In the genomic region with DNA sequence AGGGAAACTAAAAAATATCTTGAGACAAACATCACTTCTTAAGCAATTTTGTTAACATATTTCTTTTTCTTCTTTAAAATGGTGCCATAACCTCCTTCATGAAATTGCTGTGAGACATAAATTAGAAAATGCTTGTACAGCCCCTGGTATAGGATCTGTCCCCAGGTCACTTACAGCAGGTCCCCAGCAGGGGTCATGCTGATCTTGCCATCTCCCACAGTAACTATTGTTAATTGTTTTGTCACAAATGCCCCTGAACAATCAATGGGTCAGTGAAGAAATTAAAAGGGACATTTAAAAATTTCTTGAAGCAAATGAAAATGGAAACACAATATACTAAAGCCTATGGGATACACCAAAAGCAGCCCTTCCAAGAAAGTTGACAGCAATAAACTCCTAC, we compare ENCODE assay signal across 10 cellular contexts.
DNase-seq lines count a peak whose midpoint lies in the region; ATAC-seq, FAIRE-seq and TF ChIP-seq lines count a peak whose summit lies in the region.
"Had no signal": no experiment of that assay in that cellular context is flagged by ENCODE, and none has a peak within 500 bp of the region (broad histone marks: within the 10 kb centered on the region; RNA-seq: fewer than 3 reads in every experiment).

No MANE protein-coding gene starts in this region.

- H3K36me3 ChIP-seq in K562 (ENCODE audit: control insufficient read depth, insufficient read depth, low read length) (no peaks in the 10 kb centered on the region), neural progenitor cell (no peaks in the 10 kb centered on the region)

- ATAC-seq in K562 (peak; percentile 83), HG03520 (IDR thresholded peaks at IDR 0.05; ENCODE audit: unreplicated experiment) (no peak), HG03045 (IDR thresholded peaks at IDR 0.05; ENCODE audit: unreplicated experiment) (no peak)

- H3K4me2 ChIP-seq in K562 (ENCODE audit: insufficient read depth, low read length) (no peak overlapping the region), neural progenitor cell (no peak overlapping the region)

- H3K4me1 ChIP-seq in K562 (replicated peaks in 1 of 2; ENCODE audit: control insufficient read depth in 2 of 2, insufficient read depth in 2 of 2, low read length in 2 of 2) = no peaks in the 10 kb centered on the region
- no peaks in the 10 kb centered on the region for H3K4me1 ChIP-seq in neural progenitor cell

- FAIRE-seq in K562 (lab: Jason Lieb, UNC) = no peak

- H3K79me2 ChIP-seq in K562 (ENCODE audit: control insufficient read depth, insufficient read depth, low read length) = no peaks in the 10 kb centered on the region
- no peaks in the 10 kb centered on the region for H3K79me2 ChIP-seq in neural progenitor cell (ENCODE audit: low read depth)

- DNase-seq in DMS53 (lab: John Stamatoyannopoulos, UW) (peak; percentile 41), DMS53 treated with DMSO at 0.1 percent for 48 hours (lab: John Stamatoyannopoulos, UW; ENCODE audit: unreplicated experiment) (no peak), HL-60 (ENCODE audit: low read depth in 1 of 2, low spot score in 1 of 2) (peak in 1 of 2 experiments; percentile 21), K562 (ENCODE audit: extremely low read depth in 1 of 4, low spot score in 3 of 4) (peak; percentile 28 to 53 (median 35)), neural progenitor cell (ENCODE audit: low spot score) (peak; percentile 37), kidney glomerular epithelial cell (lab: John Stamatoyannopoulos, UW) (no peak)
- DNase-seq: 8988T; activated CD4-positive, alpha-beta T cell treated with anti-CD3 and anti-CD28 coated beads for 1 hour had no signal

- H3K9me1 ChIP-seq in K562 (ENCODE audit: control insufficient read depth, insufficient read depth, low read length) = no peaks in the 10 kb centered on the region

- no peak for TF ChIP-seq RAD21 in K562 (CRISPR knock-in tag; conservative IDR thresholded peaks at IDR 0.05 in 1 of 2, IDR thresholded peaks at IDR 0.05 in 1 of 2)

- H3K27me3 ChIP-seq in HL-60 (ENCODE audit: insufficient read depth, poor library complexity, severe bottlenecking) (no peaks in the 10 kb centered on the region), K562 (ENCODE audit: control insufficient read depth in 2 of 2, insufficient read depth in 2 of 2, low read length in 2 of 2) (no peaks in the 10 kb centered on the region), neural progenitor cell (no peaks in the 10 kb centered on the region)

- no peak for TF ChIP-seq EP300 in K562 (IDR thresholded peaks at IDR 0.05; ENCODE audit: low read length)

- H3K27me3 Mint-ChIP-seq in neural progenitor cell (ENCODE audit: insufficient read depth, low read depth) = no peaks in the 10 kb centered on the region

- H3K4me3 ChIP-seq in HL-60 (replicated peaks; ENCODE audit: insufficient read depth, low read length) (no peak overlapping the region), K562 (no peak overlapping the region), neural progenitor cell (no peak overlapping the region)

- H3K27ac ChIP-seq in HL-60 (replicated peaks) (no peak overlapping the region), K562 (ENCODE audit: extremely low read depth, low read depth, low read length) (no peak overlapping the region), neural progenitor cell (no peak overlapping the region)

- no peak overlapping the region for H3K27ac Mint-ChIP-seq in neural progenitor cell

- intact Hi-C loops in K562 (cut with micrococcal nuclease) = loop anchor here (10.0 kb wide), 1 partner anchor 252 kb away; no protein-coding TSS in a partner anchor

- BruUV-seq in K562 (replicated peaks; lab: Mats Ljungman, UMichigan) = no TSS peak

- CTCF ChIA-PET in K562 (lab: Yijun Ruan, JAX; ENCODE audit: low intra/inter-chr PET ratio) = no interaction called here

- H2AFZ ChIP-seq in K562 (ENCODE audit: low read depth, low read length) (no peak overlapping the region), neural progenitor cell (replicated peaks) (no peak overlapping the region)

- peaks cover 2% of the 10 kb centered on the region for H3K4me1 Mint-ChIP-seq in neural progenitor cell

- no peak overlapping the region for H3K4me3 Mint-ChIP-seq in neural progenitor cell

- H4K20me1 ChIP-seq in K562 (replicated peaks; ENCODE audit: control insufficient read depth, insufficient read depth, low read length) = no peaks in the 10 kb centered on the region
- no peaks in the 10 kb centered on the region for H4K20me1 ChIP-seq in neural progenitor cell (ENCODE audit: low read depth)

- H3K9me3 ChIP-seq in K562 (replicated peaks; ENCODE audit: control insufficient read depth, insufficient read depth, low read depth, low read length) (peaks cover 5% of the 10 kb centered on the region), neural progenitor cell (ENCODE audit: low read depth) (peaks cover 6% of the 10 kb centered on the region)

- POLR2A ChIA-PET in K562 (lab: Yijun Ruan, JAX) = no interaction called here

- TF ChIP-seq CTCF in HL-60 (IDR thresholded peaks at IDR 0.05; ENCODE audit: insufficient read depth, low read length) = peak; percentile 48
- peak; percentile 26 to 35 (median 30); a peak in 3 of 6 replicates for TF ChIP-seq CTCF in K562 (IDR thresholded peaks at IDR 0.05 in 2 of 3, conservative IDR thresholded peaks at IDR 0.05 in 1 of 3; ENCODE audit: insufficient read depth in 2 of 3, low read depth in 1 of 3, low read length in 3 of 3)
- TF ChIP-seq CTCF in neural progenitor cell (IDR thresholded peaks at IDR 0.05) = peak; percentile 43

- H3K9ac ChIP-seq in K562 (ENCODE audit: insufficient read depth in 1 of 2, low read depth in 2 of 2, low read length in 2 of 2) (no peak overlapping the region), neural progenitor cell (no peak overlapping the region)

- peaks cover 5% of the 10 kb centered on the region for H3F3A ChIP-seq in neural progenitor cell (ENCODE audit: low read depth)

- no peak for TF ChIP-seq POLR2A in K562 (conservative IDR thresholded peaks at IDR 0.05)

- peaks cover 24% of the 10 kb centered on the region for H3K9me3 Mint-ChIP-seq in neural progenitor cell

- in situ Hi-C loops in K562 (cut with MboI) = no loop called here

- H3K36me3 Mint-ChIP-seq in neural progenitor cell = peaks cover 28% of the 10 kb centered on the region

TF ChIP-seq in K562, 482 proteins besides CTCF, POLR2A, EP300 and RAD21:
- no peak for TF ChIP-seq GABPB1 (CRISPR knock-in tag; IDR thresholded peaks at IDR 0.05)
- no peak for TF ChIP-seq ZNF316 (IDR thresholded peaks at IDR 0.05)
- no peak for TF ChIP-seq ZNF324 (CRISPR knock-in tag; IDR thresholded peaks at IDR 0.05)
- TF ChIP-seq NR2F6 (CRISPR knock-in tag; IDR thresholded peaks at IDR 0.05) = no peak
- TF ChIP-seq, protein P1, sequence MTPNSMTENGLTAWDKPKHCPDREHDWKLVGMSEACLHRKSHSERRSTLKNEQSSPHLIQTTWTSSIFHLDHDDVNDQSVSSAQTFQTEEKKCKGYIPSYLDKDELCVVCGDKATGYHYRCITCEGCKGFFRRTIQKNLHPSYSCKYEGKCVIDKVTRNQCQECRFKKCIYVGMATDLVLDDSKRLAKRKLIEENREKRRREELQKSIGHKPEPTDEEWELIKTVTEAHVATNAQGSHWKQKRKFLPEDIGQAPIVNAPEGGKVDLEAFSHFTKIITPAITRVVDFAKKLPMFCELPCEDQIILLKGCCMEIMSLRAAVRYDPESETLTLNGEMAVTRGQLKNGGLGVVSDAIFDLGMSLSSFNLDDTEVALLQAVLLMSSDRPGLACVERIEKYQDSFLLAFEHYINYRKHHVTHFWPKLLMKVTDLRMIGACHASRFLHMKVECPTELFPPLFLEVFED (CRISPR knock-in tag; conservative IDR thresholded peaks at IDR 0.05) = no peak
- no peak for TF ChIP-seq CC2D1A (IDR thresholded peaks at IDR 0.05)
- no peak for TF ChIP-seq ZNF134 (CRISPR knock-in tag; conservative IDR thresholded peaks at IDR 0.05)
- TF ChIP-seq CEBPB (tag; IDR thresholded peaks at IDR 0.05) = no peak
- TF ChIP-seq ZNF436 (CRISPR knock-in tag; IDR thresholded peaks at IDR 0.05) = no peak
- no peak for TF ChIP-seq PHTF2 (CRISPR knock-in tag; IDR thresholded peaks at IDR 0.05)
- TF ChIP-seq, protein P2, sequence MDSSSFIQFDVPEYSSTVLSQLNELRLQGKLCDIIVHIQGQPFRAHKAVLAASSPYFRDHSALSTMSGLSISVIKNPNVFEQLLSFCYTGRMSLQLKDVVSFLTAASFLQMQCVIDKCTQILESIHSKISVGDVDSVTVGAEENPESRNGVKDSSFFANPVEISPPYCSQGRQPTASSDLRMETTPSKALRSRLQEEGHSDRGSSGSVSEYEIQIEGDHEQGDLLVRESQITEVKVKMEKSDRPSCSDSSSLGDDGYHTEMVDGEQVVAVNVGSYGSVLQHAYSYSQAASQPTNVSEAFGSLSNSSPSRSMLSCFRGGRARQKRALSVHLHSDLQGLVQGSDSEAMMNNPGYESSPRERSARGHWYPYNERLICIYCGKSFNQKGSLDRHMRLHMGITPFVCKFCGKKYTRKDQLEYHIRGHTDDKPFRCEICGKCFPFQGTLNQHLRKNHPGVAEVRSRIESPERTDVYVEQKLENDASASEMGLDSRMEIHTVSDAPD (CRISPR knock-in tag; IDR thresholded peaks at IDR 0.05) = no peak
- no peak for TF ChIP-seq RCOR1 (IDR thresholded peaks at IDR 0.05; ENCODE audit: borderline replicate concordance in 1 of 2, low read depth in 2 of 2, low read length in 2 of 2)
- TF ChIP-seq ZNF24 (IDR thresholded peaks at IDR 0.05) = no peak
- no peak for TF ChIP-seq DNMT1 (IDR thresholded peaks at IDR 0.05)
- no peak for TF ChIP-seq SUPT5H (IDR thresholded peaks at IDR 0.05)
- TF ChIP-seq ZNF408 (CRISPR knock-in tag; IDR thresholded peaks at IDR 0.05; ENCODE audit: low read depth) = no peak

Comparison
In these comparisons a context has a peak if more than half of its experiments do, and no peak if none do; other contexts are left out.
1. DNase-seq: peak in DMS53 (single experiment), K562 (4 of 4) and neural progenitor cell (single experiment); none in DMS53 treated with DMSO at 0.1 percent for 48 hours (single experiment) and kidney glomerular epithelial cell (single experiment).
2. Peak in every context shown above with its lines, with median percentiles within 50 percentile points of each other: CTCF ChIP-seq.